ENCODE assay signal across 1 cellular context in genomic region chr19:679418-680286, GRCh38.
A peak's percentile ranks its signal among the peaks of the same experiment; 100 is the strongest.
TF ChIP-seq lines count a peak whose summit lies in the region.

No MANE protein-coding gene starts in this region.

TF ChIP-seq in K562, 482 proteins besides CTCF, POLR2A, EP300 and RAD21 (continues in another document):
- TF ChIP-seq ZFPM2 (CRISPR knock-in tag; IDR thresholded peaks at IDR 0.05) = peak; percentile 52; the same call in 1 of the 2 replicates
- no peak for TF ChIP-seq SMARCC2 (IDR thresholded peaks at IDR 0.05; ENCODE audit: low read depth)
- TF ChIP-seq SMARCE1 (IDR thresholded peaks at IDR 0.05) = no peak
- no peak; the same call in 1 of the 2 replicates for TF ChIP-seq ZNF263 (CRISPR knock-in tag; IDR thresholded peaks at IDR 0.05; ENCODE audit: borderline replicate concordance)
- no peak for TF ChIP-seq ZNF318 (IDR thresholded peaks at IDR 0.05; ENCODE audit: borderline replicate concordance in 1 of 2, low read depth in 1 of 2)
- TF ChIP-seq, protein P1, sequence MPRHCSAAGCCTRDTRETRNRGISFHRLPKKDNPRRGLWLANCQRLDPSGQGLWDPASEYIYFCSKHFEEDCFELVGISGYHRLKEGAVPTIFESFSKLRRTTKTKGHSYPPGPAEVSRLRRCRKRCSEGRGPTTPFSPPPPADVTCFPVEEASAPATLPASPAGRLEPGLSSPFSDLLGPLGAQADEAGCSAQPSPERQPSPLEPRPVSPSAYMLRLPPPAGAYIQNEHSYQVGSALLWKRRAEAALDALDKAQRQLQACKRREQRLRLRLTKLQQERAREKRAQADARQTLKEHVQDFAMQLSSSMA (CRISPR knock-in tag; IDR thresholded peaks at IDR 0.05) = 0 out of 2 replicates have a peak, but pooled peaks have one; percentile 27
- peak; percentile 49; the same call in 1 of the 2 replicates for TF ChIP-seq TFAP4 (CRISPR knock-in tag; IDR thresholded peaks at IDR 0.05; ENCODE audit: borderline replicate concordance)
- TF ChIP-seq SP1 (CRISPR knock-in tag; IDR thresholded peaks at IDR 0.05) = no peak
- TF ChIP-seq STAG1 (CRISPR knock-in tag; IDR thresholded peaks at IDR 0.05; ENCODE audit: borderline replicate concordance) = 0 out of 2 replicates have a peak, but pooled peaks have one; percentile 26
- TF ChIP-seq, protein P2, sequence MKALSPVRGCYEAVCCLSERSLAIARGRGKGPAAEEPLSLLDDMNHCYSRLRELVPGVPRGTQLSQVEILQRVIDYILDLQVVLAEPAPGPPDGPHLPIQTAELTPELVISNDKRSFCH (CRISPR knock-in tag; IDR thresholded peaks at IDR 0.05) = no peak
- TF ChIP-seq, protein P2 (tag; IDR thresholded peaks at IDR 0.05) = 0 out of 2 replicates have a peak, but pooled peaks have one; percentile 67
- peak; percentile 90 for TF ChIP-seq SAFB (IDR thresholded peaks at IDR 0.05; ENCODE audit: borderline replicate concordance, low read depth, low read length)
- TF ChIP-seq, protein P3, sequence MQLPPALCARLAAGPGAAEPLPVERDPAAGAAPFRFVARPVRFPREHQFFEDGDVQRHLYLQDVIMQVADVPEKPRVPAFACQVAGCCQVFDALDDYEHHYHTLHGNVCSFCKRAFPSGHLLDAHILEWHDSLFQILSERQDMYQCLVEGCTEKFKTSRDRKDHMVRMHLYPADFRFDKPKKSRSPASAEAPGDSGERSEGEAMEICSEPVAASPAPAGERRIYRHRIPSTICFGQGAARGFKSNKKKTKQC (CRISPR knock-in tag; IDR thresholded peaks at IDR 0.05) = 0 out of 2 replicates have a peak, but pooled peaks have one; percentile 81
- TF ChIP-seq GTF2A2 (tag; IDR thresholded peaks at IDR 0.05) = no peak
- peak; percentile 57 for TF ChIP-seq U2AF1 (optimal IDR thresholded peaks at IDR 0.05; ENCODE audit: low read depth, low read length)
- TF ChIP-seq, protein P4, sequence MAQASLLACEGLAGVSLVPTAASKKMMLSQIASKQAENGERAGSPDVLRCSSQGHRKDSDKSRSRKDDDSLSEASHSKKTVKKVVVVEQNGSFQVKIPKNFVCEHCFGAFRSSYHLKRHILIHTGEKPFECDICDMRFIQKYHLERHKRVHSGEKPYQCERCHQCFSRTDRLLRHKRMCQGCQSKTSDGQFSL (CRISPR knock-in tag; IDR thresholded peaks at IDR 0.05) = no peak
- TF ChIP-seq, protein P4 (tag; IDR thresholded peaks at IDR 0.05) = peak in 1 of 2 experiments; percentile 82; a peak in 2 of 4 replicates
- no peak for TF ChIP-seq ZNF699 (CRISPR knock-in tag; IDR thresholded peaks at IDR 0.05; ENCODE audit: insufficient replicate concordance)
- no peak for TF ChIP-seq EP400 (IDR thresholded peaks at IDR 0.05)
- TF ChIP-seq BCOR (IDR thresholded peaks at IDR 0.05) = peak; percentile 76
- 0 out of 2 replicates have a peak, but pooled peaks have one; percentile 83 for TF ChIP-seq ERF (CRISPR knock-in tag; IDR thresholded peaks at IDR 0.05)
- peak in 1 of 2 experiments; percentile 77; a peak in 2 of 4 replicates for TF ChIP-seq MAZ (CRISPR knock-in tag; conservative IDR thresholded peaks at IDR 0.05 in 1 of 2, IDR thresholded peaks at IDR 0.05 in 1 of 2)
- TF ChIP-seq UBTF (IDR thresholded peaks at IDR 0.05; ENCODE audit: borderline replicate concordance in 1 of 2, low read depth in 2 of 2, low read length in 2 of 2) = 0 out of 4 replicates have a peak, but pooled peaks of 1 of the 2 experiments have one; percentile 0
- TF ChIP-seq, protein P5, sequence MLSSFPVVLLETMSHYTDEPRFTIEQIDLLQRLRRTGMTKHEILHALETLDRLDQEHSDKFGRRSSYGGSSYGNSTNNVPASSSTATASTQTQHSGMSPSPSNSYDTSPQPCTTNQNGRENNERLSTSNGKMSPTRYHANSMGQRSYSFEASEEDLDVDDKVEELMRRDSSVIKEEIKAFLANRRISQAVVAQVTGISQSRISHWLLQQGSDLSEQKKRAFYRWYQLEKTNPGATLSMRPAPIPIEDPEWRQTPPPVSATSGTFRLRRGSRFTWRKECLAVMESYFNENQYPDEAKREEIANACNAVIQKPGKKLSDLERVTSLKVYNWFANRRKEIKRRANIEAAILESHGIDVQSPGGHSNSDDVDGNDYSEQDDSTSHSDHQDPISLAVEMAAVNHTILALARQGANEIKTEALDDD (IDR thresholded peaks at IDR 0.05) = no peak
- 0 out of 2 replicates have a peak, but pooled peaks have one; percentile 47 for TF ChIP-seq ZNF431 (CRISPR knock-in tag; IDR thresholded peaks at IDR 0.05)
- no peak for TF ChIP-seq ZNF197 (CRISPR knock-in tag; IDR thresholded peaks at IDR 0.05; ENCODE audit: low read depth)
- TF ChIP-seq, protein P6, sequence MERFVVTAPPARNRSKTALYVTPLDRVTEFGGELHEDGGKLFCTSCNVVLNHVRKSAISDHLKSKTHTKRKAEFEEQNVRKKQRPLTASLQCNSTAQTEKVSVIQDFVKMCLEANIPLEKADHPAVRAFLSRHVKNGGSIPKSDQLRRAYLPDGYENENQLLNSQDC (CRISPR knock-in tag; IDR thresholded peaks at IDR 0.05) = no peak
- no peak for TF ChIP-seq CEBPG (CRISPR knock-in tag; IDR thresholded peaks at IDR 0.05)
- no peak for TF ChIP-seq CEBPG (tag; conservative IDR thresholded peaks at IDR 0.05 in 1 of 2, IDR thresholded peaks at IDR 0.05 in 1 of 2)
- no peak for TF ChIP-seq DMBX1 (CRISPR knock-in tag; IDR thresholded peaks at IDR 0.05; ENCODE audit: borderline replicate concordance)
- peak; percentile 61 for TF ChIP-seq FIP1L1 (IDR thresholded peaks at IDR 0.05; ENCODE audit: low read depth, low read length, poor library complexity, severe bottlenecking)
- TF ChIP-seq NONO (IDR thresholded peaks at IDR 0.05; ENCODE audit: low read depth in 2 of 2, low read length in 1 of 2) = peak in 1 of 2 experiments; percentile 86; a peak in 1 of 4 replicates
- 0 out of 2 replicates have a peak, but pooled peaks have one; percentile 80 for TF ChIP-seq SIN3B (IDR thresholded peaks at IDR 0.05; ENCODE audit: low read depth)
- TF ChIP-seq, protein P7, sequence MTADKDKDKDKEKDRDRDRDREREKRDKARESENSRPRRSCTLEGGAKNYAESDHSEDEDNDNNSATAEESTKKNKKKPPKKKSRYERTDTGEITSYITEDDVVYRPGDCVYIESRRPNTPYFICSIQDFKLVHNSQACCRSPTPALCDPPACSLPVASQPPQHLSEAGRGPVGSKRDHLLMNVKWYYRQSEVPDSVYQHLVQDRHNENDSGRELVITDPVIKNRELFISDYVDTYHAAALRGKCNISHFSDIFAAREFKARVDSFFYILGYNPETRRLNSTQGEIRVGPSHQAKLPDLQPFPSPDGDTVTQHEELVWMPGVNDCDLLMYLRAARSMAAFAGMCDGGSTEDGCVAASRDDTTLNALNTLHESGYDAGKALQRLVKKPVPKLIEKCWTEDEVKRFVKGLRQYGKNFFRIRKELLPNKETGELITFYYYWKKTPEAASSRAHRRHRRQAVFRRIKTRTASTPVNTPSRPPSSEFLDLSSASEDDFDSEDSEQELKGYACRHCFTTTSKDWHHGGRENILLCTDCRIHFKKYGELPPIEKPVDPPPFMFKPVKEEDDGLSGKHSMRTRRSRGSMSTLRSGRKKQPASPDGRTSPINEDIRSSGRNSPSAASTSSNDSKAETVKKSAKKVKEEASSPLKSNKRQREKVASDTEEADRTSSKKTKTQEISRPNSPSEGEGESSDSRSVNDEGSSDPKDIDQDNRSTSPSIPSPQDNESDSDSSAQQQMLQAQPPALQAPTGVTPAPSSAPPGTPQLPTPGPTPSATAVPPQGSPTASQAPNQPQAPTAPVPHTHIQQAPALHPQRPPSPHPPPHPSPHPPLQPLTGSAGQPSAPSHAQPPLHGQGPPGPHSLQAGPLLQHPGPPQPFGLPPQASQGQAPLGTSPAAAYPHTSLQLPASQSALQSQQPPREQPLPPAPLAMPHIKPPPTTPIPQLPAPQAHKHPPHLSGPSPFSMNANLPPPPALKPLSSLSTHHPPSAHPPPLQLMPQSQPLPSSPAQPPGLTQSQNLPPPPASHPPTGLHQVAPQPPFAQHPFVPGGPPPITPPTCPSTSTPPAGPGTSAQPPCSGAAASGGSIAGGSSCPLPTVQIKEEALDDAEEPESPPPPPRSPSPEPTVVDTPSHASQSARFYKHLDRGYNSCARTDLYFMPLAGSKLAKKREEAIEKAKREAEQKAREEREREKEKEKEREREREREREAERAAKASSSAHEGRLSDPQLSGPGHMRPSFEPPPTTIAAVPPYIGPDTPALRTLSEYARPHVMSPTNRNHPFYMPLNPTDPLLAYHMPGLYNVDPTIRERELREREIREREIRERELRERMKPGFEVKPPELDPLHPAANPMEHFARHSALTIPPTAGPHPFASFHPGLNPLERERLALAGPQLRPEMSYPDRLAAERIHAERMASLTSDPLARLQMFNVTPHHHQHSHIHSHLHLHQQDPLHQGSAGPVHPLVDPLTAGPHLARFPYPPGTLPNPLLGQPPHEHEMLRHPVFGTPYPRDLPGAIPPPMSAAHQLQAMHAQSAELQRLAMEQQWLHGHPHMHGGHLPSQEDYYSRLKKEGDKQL (CRISPR knock-in tag; IDR thresholded peaks at IDR 0.05; ENCODE audit: borderline replicate concordance) = peak; percentile 85; the same call in 1 of the 2 replicates
- TF ChIP-seq ELF1 (tag; IDR thresholded peaks at IDR 0.05) = no peak
- no peak for TF ChIP-seq NFRKB (IDR thresholded peaks at IDR 0.05; ENCODE audit: low read depth)
